8 cellular contexts compared by ENCODE assay signal in genomic region chr9:75891277-75892167, GRCh38. TPM values are rescaled to one million over a fixed set of nuclear protein-coding genes. Genes with fewer than 3 reads are reported as not detected.
DNase-seq lines count a peak whose midpoint lies in the region; ATAC-seq, FAIRE-seq and TF ChIP-seq lines count a peak whose summit lies in the region.

No MANE protein-coding gene starts in this region.

- no peaks in the 10 kb centered on the region for H3K9me3 Mint-ChIP-seq in CD4-positive, alpha-beta T cell
- H3K9me3 Mint-ChIP-seq in activated naive CD4-positive, alpha-beta T cell treated with anti-CD3 and anti-CD28 coated beads for 36 hours = no peaks in the 10 kb centered on the region
- peaks cover 10% of the 10 kb centered on the region for H3K9me3 Mint-ChIP-seq in glutamatergic neuron (ENCODE audit: unreplicated experiment)

- no peak for TF ChIP-seq CTCF in CD4-positive, alpha-beta T cell (IDR thresholded peaks at IDR 0.05)
- TF ChIP-seq CTCF in glutamatergic neuron (IDR thresholded peaks at IDR 0.05; ENCODE audit: partially characterized antibody, unreplicated experiment) (no peak), omental fat pad (IDR thresholded peaks at IDR 0.05) (no peak)

- no peak for ATAC-seq in CD4-positive, alpha-beta T cell (ENCODE audit: poor library complexity)
- ATAC-seq in omental fat pad (ENCODE audit: low FRiP score) (peak; percentile 43), GM21528 (IDR thresholded peaks at IDR 0.05; ENCODE audit: low FRiP score, unreplicated experiment) (no peak)

- peaks cover 15% of the 10 kb centered on the region for H3K36me3 Mint-ChIP-seq in CD4-positive, alpha-beta T cell (ENCODE audit: low read depth)
- no peaks in the 10 kb centered on the region for H3K36me3 Mint-ChIP-seq in activated naive CD4-positive, alpha-beta T cell treated with anti-CD3 and anti-CD28 coated beads for 36 hours (ENCODE audit: low read depth)
- H3K36me3 Mint-ChIP-seq in glutamatergic neuron (ENCODE audit: unreplicated experiment) = no peaks in the 10 kb centered on the region

- H3K4me1 Mint-ChIP-seq in CD4-positive, alpha-beta T cell (ENCODE audit: low read depth) = peaks cover 57% of the 10 kb centered on the region
- H3K4me1 Mint-ChIP-seq in activated naive CD4-positive, alpha-beta T cell treated with anti-CD3 and anti-CD28 coated beads for 36 hours (ENCODE audit: low read depth) = peaks cover 40% of the 10 kb centered on the region
- H3K4me1 Mint-ChIP-seq in glutamatergic neuron (ENCODE audit: low read depth, unreplicated experiment) = peaks cover 49% of the 10 kb centered on the region

- no peak for FAIRE-seq in GM12892 (lab: Jason Lieb, UNC)

- no peaks in the 10 kb centered on the region for H3K27me3 Mint-ChIP-seq in CD4-positive, alpha-beta T cell
- no peaks in the 10 kb centered on the region for H3K27me3 Mint-ChIP-seq in activated naive CD4-positive, alpha-beta T cell treated with anti-CD3 and anti-CD28 coated beads for 36 hours (ENCODE audit: low read depth)
- peaks cover 9% of the 10 kb centered on the region for H3K27me3 Mint-ChIP-seq in glutamatergic neuron (ENCODE audit: unreplicated experiment)

- intact Hi-C loops in CD4-positive, alpha-beta T cell (cut with DNase I, micrococcal nuclease) = loop anchor here (5.0 to 10.0 kb wide), 5 partner anchors 63 to 807 kb away; partner anchors contain the start of genes NMRK1 (in 1 of the 2) and OSTF1 (in 1 of the 2)
- intact Hi-C loops in activated naive CD4-positive, alpha-beta T cell treated with anti-CD3 and anti-CD28 coated beads for 36 hours (cut with micrococcal nuclease) = loop anchor here (2.0 to 10.0 kb wide), 10 partner anchors 101 to 1286 kb away; partner anchors contain the start of genes C9orf40, CARNMT1, NMRK1 and OSTF1

- CTCF ChIA-PET in CD4-positive, alpha-beta T cell (lab: Charles Lee) = interaction anchor here (0.6 kb wide), 1 partner anchor 78 kb away, joined by 3 read pairs; no protein-coding TSS in a partner anchor
- CTCF ChIA-PET in activated naive CD4-positive, alpha-beta T cell treated with anti-CD3 and anti-CD28 coated beads for 36 hours (lab: Charles Lee) = interaction anchor here (0.5 to 2.1 kb wide), 4 partner anchors 25 to 879 kb away, joined by 3 to 8 read pairs (median 3); no protein-coding TSS in a partner anchor

- no peak overlapping the region for H3K27ac ChIP-seq in CD4-positive, alpha-beta T cell (ENCODE audit: low read depth, low read length)

- TF ChIP-seq RAD21 in Ishikawa (IDR thresholded peaks at IDR 0.05; ENCODE audit: low read depth) = no peak

- DNase-seq in CD4-positive, alpha-beta T cell = peak in 9 of 10 experiments; percentile 10 to 49 (median 30)
- peak; percentile 55 for DNase-seq in activated naive CD4-positive, alpha-beta T cell treated with anti-CD3 and anti-CD28 coated beads for 36 hours
- peak; percentile 31 for DNase-seq in glutamatergic neuron
- DNase-seq in omental fat pad (ENCODE audit: low spot score) = peak; percentile 40
- DNase-seq in retina = no peak
- no peak for DNase-seq in GM12892 (ENCODE audit: insufficient read length)

- POLR2A ChIA-PET in CD4-positive, alpha-beta T cell (lab: Charles Lee) = interaction anchor here (0.7 to 2.6 kb wide), 10 partner anchors 12 to 804 kb away, joined by 3 to 13 read pairs (median 4); partner anchors contain the start of gene RFK

- H3K4me3 Mint-ChIP-seq in CD4-positive, alpha-beta T cell = peak overlapping the region; percentile 93
- H3K4me3 Mint-ChIP-seq in activated naive CD4-positive, alpha-beta T cell treated with anti-CD3 and anti-CD28 coated beads for 36 hours = peak overlapping the region; percentile 97
- peak overlapping the region; percentile 97 for H3K4me3 Mint-ChIP-seq in glutamatergic neuron (ENCODE audit: unreplicated experiment)

- TF ChIP-seq POLR2A in GM12892 (IDR thresholded peaks at IDR 0.05; ENCODE audit: low read depth, low read length) = no peak

- peak overlapping the region; percentile 47 for H3K27ac Mint-ChIP-seq in CD4-positive, alpha-beta T cell
- H3K27ac Mint-ChIP-seq in activated naive CD4-positive, alpha-beta T cell treated with anti-CD3 and anti-CD28 coated beads for 36 hours = peak overlapping the region; percentile 66
- H3K27ac Mint-ChIP-seq in glutamatergic neuron (ENCODE audit: unreplicated experiment) = peak overlapping the region; percentile 70

- no peaks in the 10 kb centered on the region for H3K27me3 ChIP-seq in CD4-positive, alpha-beta T cell (ENCODE audit: control insufficient read depth, insufficient read depth, low read length)

- no peaks in the 10 kb centered on the region for H3K9me3 ChIP-seq in CD4-positive, alpha-beta T cell (ENCODE audit: control insufficient read depth, low read length)

- TF ChIP-seq EP300 in Ishikawa (IDR thresholded peaks at IDR 0.05; ENCODE audit: borderline replicate concordance) = no peak

TF ChIP-seq in Ishikawa, 13 proteins besides CTCF, POLR2A, EP300 and RAD21:
- TF ChIP-seq ZBTB7A (IDR thresholded peaks at IDR 0.05; ENCODE audit: low read depth) (no peak), MAX (IDR thresholded peaks at IDR 0.05) (0 out of 2 replicates have a peak, but pooled peaks have one; percentile 14)

RNA-seq across cellular contexts. Expression of gene PCSK5, which starts 1.0 kb away (rescaled TPM):
- total RNA-seq in CD4-positive, alpha-beta T cell = 10 to 100 TPM; 14.4 to 15.2 TPM
- total RNA-seq in activated naive CD4-positive, alpha-beta T cell treated with anti-CD3 and anti-CD28 coated beads for 36 hours = 1 to 10 TPM; 5.7 to 6.0 TPM
- total RNA-seq in glutamatergic neuron (ENCODE audit: unreplicated experiment) (9.6 TPM), omental fat pad (10 to 100 TPM; 37.7 to 53.4 (median 43.1) TPM)
- 0.06 TPM for polyA plus RNA-seq in GM12892 (2012; ENCODE audit: missing spikeins)

Comparison
In these comparisons a context has a peak if more than half of its experiments do, and no peak if none do; other contexts are left out.
1. DNase-seq: peak in CD4-positive, alpha-beta T cell (9 of 10), activated naive CD4-positive, alpha-beta T cell treated with anti-CD3 and anti-CD28 coated beads for 36 hours (single experiment), glutamatergic neuron (single experiment) and omental fat pad (single experiment); none in retina (single experiment) and GM12892 (single experiment).
2. Peak in every context shown above with its lines, with median percentiles within 50 percentile points of each other: H3K27ac Mint-ChIP-seq and H3K4me3 Mint-ChIP-seq.